In the genomic region with DNA sequence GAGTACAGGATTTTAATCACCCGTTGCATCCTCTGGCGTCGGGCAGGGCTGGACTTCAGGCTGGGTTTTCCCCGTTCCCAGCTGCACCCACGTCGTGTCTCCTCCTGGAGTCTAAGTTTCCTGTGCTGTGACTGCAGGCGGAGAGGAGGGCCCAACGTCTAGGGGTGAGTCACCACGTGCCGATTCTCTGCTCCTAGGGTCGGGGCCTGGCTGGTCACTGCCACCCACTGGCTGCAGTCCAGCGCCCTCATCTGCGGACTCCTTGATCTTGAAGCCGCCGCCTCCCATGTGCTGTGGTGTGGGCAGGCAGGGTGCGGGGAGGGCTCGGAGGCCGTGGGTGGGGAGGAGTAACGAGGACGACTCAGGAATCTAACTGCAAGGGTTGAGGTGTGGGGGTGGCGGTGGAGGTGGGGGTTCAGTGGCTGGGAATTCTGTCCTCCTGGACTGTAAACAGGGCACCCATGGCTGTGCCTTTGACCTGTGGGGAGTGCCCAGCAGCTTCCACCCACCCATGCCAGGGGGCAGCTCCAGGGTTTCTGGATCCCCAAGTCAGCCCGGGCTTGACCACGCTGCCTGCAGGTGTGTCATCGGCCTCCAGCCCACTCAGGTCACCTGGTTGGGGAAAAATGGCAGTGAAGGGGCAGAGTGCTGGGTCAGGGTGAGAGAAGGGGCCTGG, we compare ENCODE assay signal across 1 cellular context.
TF ChIP-seq lines count a peak whose summit lies in the region.

No MANE protein-coding gene starts in this region.

TF ChIP-seq in K562, 482 proteins besides CTCF, POLR2A, EP300 and RAD21 (continued from another document and continues in another):
- TF ChIP-seq, protein P1, sequence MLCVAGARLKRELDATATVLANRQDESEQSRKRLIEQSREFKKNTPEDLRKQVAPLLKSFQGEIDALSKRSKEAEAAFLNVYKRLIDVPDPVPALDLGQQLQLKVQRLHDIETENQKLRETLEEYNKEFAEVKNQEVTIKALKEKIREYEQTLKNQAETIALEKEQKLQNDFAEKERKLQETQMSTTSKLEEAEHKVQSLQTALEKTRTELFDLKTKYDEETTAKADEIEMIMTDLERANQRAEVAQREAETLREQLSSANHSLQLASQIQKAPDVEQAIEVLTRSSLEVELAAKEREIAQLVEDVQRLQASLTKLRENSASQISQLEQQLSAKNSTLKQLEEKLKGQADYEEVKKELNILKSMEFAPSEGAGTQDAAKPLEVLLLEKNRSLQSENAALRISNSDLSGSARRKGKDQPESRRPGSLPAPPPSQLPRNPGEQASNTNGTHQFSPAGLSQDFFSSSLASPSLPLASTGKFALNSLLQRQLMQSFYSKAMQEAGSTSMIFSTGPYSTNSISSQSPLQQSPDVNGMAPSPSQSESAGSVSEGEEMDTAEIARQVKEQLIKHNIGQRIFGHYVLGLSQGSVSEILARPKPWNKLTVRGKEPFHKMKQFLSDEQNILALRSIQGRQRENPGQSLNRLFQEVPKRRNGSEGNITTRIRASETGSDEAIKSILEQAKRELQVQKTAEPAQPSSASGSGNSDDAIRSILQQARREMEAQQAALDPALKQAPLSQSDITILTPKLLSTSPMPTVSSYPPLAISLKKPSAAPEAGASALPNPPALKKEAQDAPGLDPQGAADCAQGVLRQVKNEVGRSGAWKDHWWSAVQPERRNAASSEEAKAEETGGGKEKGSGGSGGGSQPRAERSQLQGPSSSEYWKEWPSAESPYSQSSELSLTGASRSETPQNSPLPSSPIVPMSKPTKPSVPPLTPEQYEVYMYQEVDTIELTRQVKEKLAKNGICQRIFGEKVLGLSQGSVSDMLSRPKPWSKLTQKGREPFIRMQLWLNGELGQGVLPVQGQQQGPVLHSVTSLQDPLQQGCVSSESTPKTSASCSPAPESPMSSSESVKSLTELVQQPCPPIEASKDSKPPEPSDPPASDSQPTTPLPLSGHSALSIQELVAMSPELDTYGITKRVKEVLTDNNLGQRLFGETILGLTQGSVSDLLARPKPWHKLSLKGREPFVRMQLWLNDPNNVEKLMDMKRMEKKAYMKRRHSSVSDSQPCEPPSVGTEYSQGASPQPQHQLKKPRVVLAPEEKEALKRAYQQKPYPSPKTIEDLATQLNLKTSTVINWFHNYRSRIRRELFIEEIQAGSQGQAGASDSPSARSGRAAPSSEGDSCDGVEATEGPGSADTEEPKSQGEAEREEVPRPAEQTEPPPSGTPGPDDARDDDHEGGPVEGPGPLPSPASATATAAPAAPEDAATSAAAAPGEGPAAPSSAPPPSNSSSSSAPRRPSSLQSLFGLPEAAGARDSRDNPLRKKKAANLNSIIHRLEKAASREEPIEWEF (CRISPR knock-in tag; IDR thresholded peaks at IDR 0.05): no peak
- no peak for TF ChIP-seq ZNF12 (CRISPR knock-in tag; IDR thresholded peaks at IDR 0.05)
- no peak for TF ChIP-seq SIX5 (IDR thresholded peaks at IDR 0.05; ENCODE audit: borderline replicate concordance in 1 of 2, insufficient read depth in 1 of 2, low read depth in 1 of 2, low read length in 2 of 2)
- TF ChIP-seq KAT8 (IDR thresholded peaks at IDR 0.05; ENCODE audit: low read depth): no peak
- TF ChIP-seq ZNF79 (CRISPR knock-in tag; IDR thresholded peaks at IDR 0.05; ENCODE audit: low read depth): no peak
- no peak for TF ChIP-seq ILK (tag; IDR thresholded peaks at IDR 0.05; ENCODE audit: borderline replicate concordance, low read depth)
- TF ChIP-seq PTTG1 (tag; IDR thresholded peaks at IDR 0.05; ENCODE audit: low read depth): no peak
- no peak for TF ChIP-seq NFYB (IDR thresholded peaks at IDR 0.05; ENCODE audit: extremely low read depth, insufficient read length)
- TF ChIP-seq NR3C1 (CRISPR knock-in tag; IDR thresholded peaks at IDR 0.05): no peak
- TF ChIP-seq DIDO1 (tag; IDR thresholded peaks at IDR 0.05; ENCODE audit: low read depth): no peak
- no peak for TF ChIP-seq ZNF212 (CRISPR knock-in tag; IDR thresholded peaks at IDR 0.05)
- no peak for TF ChIP-seq SMAD3 (CRISPR knock-in tag; conservative IDR thresholded peaks at IDR 0.05)
- TF ChIP-seq, protein P2, sequence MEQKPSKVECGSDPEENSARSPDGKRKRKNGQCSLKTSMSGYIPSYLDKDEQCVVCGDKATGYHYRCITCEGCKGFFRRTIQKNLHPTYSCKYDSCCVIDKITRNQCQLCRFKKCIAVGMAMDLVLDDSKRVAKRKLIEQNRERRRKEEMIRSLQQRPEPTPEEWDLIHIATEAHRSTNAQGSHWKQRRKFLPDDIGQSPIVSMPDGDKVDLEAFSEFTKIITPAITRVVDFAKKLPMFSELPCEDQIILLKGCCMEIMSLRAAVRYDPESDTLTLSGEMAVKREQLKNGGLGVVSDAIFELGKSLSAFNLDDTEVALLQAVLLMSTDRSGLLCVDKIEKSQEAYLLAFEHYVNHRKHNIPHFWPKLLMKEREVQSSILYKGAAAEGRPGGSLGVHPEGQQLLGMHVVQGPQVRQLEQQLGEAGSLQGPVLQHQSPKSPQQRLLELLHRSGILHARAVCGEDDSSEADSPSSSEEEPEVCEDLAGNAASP (IDR thresholded peaks at IDR 0.05): no peak
- no peak for TF ChIP-seq BDP1 (IDR thresholded peaks at IDR 0.05; ENCODE audit: insufficient read depth, insufficient read length)
- no peak for TF ChIP-seq BRF1 (IDR thresholded peaks at IDR 0.05; ENCODE audit: borderline replicate concordance, extremely low read depth, insufficient read length)
- TF ChIP-seq, protein P3, sequence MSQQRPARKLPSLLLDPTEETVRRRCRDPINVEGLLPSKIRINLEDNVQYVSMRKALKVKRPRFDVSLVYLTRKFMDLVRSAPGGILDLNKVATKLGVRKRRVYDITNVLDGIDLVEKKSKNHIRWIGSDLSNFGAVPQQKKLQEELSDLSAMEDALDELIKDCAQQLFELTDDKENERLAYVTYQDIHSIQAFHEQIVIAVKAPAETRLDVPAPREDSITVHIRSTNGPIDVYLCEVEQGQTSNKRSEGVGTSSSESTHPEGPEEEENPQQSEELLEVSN (IDR thresholded peaks at IDR 0.05; ENCODE audit: borderline replicate concordance in 1 of 2, extremely low read depth in 1 of 2, insufficient read depth in 1 of 2, insufficient read length in 1 of 2, low read depth in 1 of 2, low read length in 1 of 2, poor library complexity in 1 of 2, severe bottlenecking in 1 of 2): peak; percentile 53 to 78
- TF ChIP-seq SIN3A (IDR thresholded peaks at IDR 0.05; ENCODE audit: borderline replicate concordance in 2 of 2, control insufficient read depth in 1 of 2, low read depth in 2 of 2, low read length in 2 of 2): no peak; a peak in 1 of 4 replicates
- TF ChIP-seq MIER1 (IDR thresholded peaks at IDR 0.05; ENCODE audit: low read depth): no peak
- peak; percentile 83 for TF ChIP-seq FOSL1 (tag; conservative IDR thresholded peaks at IDR 0.05)
- TF ChIP-seq SMARCE1 (IDR thresholded peaks at IDR 0.05): 0 out of 2 replicates have a peak, but pooled peaks have one; percentile 18
- no peak for TF ChIP-seq ZNF707 (CRISPR knock-in tag; conservative IDR thresholded peaks at IDR 0.05)
- no peak for TF ChIP-seq ZNF282 (CRISPR knock-in tag; IDR thresholded peaks at IDR 0.05)
- no peak for TF ChIP-seq PML (IDR thresholded peaks at IDR 0.05; ENCODE audit: low read length)
- TF ChIP-seq HMGN3 (IDR thresholded peaks at IDR 0.05; ENCODE audit: borderline replicate concordance, extremely low read depth, insufficient read length, low read depth, low read length): no peak
- no peak for TF ChIP-seq KAT2B (IDR thresholded peaks at IDR 0.05; ENCODE audit: low read depth, low read length)
- no peak for TF ChIP-seq MXI1 (IDR thresholded peaks at IDR 0.05; ENCODE audit: low read depth, low read length)
- TF ChIP-seq ZNF165 (CRISPR knock-in tag; IDR thresholded peaks at IDR 0.05; ENCODE audit: borderline replicate concordance): no peak
- TF ChIP-seq, protein P4, sequence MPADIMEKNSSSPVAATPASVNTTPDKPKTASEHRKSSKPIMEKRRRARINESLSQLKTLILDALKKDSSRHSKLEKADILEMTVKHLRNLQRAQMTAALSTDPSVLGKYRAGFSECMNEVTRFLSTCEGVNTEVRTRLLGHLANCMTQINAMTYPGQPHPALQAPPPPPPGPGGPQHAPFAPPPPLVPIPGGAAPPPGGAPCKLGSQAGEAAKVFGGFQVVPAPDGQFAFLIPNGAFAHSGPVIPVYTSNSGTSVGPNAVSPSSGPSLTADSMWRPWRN (IDR thresholded peaks at IDR 0.05; ENCODE audit: low read depth): no peak
- peak; percentile 28; the same call in 1 of the 2 replicates for TF ChIP-seq DPF2 (IDR thresholded peaks at IDR 0.05)
- no peak for TF ChIP-seq BRCA1 (IDR thresholded peaks at IDR 0.05)
- no peak for TF ChIP-seq BRCA1 (CRISPR knock-in tag; IDR thresholded peaks at IDR 0.05)
- TF ChIP-seq ZSCAN29 (IDR thresholded peaks at IDR 0.05): no peak
- TF ChIP-seq, protein P5, sequence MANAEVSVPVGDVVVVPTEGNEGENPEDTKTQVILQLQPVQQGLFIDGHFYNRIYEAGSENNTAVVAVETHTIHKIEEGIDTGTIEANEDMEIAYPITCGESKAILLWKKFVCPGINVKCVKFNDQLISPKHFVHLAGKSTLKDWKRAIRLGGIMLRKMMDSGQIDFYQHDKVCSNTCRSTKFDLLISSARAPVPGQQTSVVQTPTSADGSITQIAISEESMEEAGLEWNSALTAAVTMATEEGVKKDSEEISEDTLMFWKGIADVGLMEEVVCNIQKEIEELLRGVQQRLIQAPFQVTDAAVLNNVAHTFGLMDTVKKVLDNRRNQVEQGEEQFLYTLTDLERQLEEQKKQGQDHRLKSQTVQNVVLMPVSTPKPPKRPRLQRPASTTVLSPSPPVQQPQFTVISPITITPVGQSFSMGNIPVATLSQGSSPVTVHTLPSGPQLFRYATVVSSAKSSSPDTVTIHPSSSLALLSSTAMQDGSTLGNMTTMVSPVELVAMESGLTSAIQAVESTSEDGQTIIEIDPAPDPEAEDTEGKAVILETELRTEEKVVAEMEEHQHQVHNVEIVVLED (CRISPR knock-in tag; IDR thresholded peaks at IDR 0.05): no peak
- TF ChIP-seq ZNF431 (CRISPR knock-in tag; IDR thresholded peaks at IDR 0.05): no peak
- TF ChIP-seq, protein P6, sequence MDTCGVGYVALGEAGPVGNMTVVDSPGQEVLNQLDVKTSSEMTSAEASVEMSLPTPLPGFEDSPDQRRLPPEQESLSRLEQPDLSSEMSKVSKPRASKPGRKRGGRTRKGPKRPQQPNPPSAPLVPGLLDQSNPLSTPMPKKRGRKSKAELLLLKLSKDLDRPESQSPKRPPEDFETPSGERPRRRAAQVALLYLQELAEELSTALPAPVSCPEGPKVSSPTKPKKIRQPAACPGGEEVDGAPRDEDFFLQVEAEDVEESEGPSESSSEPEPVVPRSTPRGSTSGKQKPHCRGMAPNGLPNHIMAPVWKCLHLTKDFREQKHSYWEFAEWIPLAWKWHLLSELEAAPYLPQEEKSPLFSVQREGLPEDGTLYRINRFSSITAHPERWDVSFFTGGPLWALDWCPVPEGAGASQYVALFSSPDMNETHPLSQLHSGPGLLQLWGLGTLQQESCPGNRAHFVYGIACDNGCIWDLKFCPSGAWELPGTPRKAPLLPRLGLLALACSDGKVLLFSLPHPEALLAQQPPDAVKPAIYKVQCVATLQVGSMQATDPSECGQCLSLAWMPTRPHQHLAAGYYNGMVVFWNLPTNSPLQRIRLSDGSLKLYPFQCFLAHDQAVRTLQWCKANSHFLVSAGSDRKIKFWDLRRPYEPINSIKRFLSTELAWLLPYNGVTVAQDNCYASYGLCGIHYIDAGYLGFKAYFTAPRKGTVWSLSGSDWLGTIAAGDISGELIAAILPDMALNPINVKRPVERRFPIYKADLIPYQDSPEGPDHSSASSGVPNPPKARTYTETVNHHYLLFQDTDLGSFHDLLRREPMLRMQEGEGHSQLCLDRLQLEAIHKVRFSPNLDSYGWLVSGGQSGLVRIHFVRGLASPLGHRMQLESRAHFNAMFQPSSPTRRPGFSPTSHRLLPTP (IDR thresholded peaks at IDR 0.05; ENCODE audit: borderline replicate concordance, extremely low read depth, insufficient read length): no peak
- no peak for TF ChIP-seq BCOR (IDR thresholded peaks at IDR 0.05)
- no peak for TF ChIP-seq ZNF140 (CRISPR knock-in tag; IDR thresholded peaks at IDR 0.05)
- TF ChIP-seq PHB (CRISPR knock-in tag; IDR thresholded peaks at IDR 0.05): no peak
- TF ChIP-seq, protein P7, sequence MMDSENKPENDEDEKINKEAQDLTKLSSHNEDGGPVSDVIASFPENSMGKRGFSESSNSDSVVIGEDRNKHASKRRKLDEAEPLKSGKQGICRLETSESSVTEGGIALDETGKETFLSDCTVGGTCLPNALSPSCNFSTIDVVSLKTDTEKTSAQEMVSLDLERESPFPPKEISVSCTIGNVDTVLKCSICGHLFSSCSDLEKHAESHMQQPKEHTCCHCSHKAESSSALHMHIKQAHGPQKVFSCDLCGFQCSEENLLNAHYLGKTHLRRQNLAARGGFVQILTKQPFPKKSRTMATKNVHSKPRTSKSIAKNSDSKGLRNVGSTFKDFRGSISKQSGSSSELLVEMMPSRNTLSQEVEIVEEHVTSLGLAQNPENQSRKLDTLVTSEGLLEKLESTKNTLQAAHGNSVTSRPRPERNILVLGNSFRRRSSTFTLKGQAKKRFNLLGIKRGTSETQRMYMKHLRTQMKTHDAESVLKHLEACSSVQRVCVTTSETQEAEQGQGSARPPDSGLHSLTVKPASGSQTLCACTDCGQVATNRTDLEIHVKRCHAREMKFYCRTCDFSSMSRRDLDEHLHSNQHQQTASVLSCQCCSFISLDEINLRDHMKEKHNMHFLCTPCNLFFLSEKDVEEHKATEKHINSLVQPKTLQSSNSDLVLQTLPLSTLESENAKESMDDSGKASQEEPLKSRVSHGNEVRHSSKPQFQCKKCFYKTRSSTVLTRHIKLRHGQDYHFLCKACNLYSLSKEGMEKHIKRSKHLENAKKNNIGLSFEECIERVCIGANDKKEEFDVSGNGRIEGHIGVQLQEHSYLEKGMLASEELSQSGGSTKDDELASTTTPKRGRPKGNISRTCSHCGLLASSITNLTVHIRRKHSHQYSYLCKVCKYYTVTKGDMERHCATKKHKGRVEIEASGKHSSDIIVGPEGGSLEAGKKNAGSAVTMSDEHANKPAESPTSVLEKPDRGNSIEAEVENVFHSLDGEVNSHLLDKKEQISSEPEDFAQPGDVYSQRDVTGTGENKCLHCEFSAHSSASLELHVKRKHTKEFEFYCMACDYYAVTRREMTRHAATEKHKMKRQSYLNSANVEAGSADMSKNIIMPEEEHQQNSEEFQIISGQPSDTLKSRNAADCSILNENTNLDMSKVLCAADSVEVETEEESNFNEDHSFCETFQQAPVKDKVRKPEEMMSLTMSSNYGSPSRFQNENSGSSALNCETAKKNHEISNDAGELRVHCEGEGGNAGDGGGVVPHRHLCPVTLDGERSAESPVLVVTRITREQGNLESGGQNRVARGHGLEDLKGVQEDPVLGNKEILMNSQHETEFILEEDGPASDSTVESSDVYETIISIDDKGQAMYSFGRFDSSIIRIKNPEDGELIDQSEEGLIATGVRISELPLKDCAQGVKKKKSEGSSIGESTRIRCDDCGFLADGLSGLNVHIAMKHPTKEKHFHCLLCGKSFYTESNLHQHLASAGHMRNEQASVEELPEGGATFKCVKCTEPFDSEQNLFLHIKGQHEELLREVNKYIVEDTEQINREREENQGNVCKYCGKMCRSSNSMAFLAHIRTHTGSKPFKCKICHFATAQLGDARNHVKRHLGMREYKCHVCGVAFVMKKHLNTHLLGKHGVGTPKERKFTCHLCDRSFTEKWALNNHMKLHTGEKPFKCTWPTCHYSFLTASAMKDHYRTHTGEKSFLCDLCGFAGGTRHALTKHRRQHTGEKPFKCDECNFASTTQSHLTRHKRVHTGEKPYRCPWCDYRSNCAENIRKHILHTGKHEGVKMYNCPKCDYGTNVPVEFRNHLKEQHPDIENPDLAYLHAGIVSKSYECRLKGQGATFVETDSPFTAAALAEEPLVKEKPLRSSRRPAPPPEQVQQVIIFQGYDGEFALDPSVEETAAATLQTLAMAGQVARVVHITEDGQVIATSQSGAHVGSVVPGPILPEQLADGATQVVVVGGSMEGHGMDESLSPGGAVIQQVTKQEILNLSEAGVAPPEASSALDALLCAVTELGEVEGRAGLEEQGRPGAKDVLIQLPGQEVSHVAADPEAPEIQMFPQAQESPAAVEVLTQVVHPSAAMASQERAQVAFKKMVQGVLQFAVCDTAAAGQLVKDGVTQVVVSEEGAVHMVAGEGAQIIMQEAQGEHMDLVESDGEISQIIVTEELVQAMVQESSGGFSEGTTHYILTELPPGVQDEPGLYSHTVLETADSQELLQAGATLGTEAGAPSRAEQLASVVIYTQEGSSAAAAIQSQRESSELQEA (IDR thresholded peaks at IDR 0.05; ENCODE audit: low read depth): no peak
